In the genomic region with DNA sequence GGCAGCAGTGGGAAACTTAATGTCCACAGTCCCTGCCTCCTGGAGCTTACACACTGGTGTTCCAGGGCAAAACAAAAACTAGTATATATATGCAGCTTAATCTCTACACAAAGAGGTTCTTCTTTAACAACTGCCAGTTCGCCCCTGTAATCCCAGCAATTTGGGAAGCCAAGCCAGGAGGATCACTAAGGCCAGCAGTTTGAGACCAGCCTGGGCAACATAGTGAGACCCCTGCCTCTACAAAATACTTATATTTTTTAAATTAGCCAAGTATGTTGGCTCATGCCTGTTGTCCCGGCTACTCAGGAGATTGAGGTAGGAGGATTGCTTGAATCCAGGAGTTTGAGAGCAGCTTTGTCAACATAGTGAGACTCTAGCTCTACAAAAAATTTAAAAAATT, we compare ENCODE assay signal across 23 cellular contexts. TPM values are rescaled to one million over a fixed set of nuclear protein-coding genes. Genes with fewer than 3 reads are reported as not detected.
DNase-seq lines count a peak whose midpoint lies in the region; ATAC-seq, FAIRE-seq and TF ChIP-seq lines count a peak whose summit lies in the region.
"Had no signal": no experiment of that assay in that cellular context is flagged by ENCODE, and none has a peak within 500 bp of the region (broad histone marks: within the 10 kb centered on the region; RNA-seq: fewer than 3 reads in every experiment).

No MANE protein-coding gene starts in this region.

- no peak for DNase-seq in HepG2 (ENCODE audit: low spot score)
- no peak for DNase-seq in right lobe of liver
- DNase-seq in K562 (ENCODE audit: extremely low read depth in 1 of 4, low spot score in 3 of 4): no peak
- no peak for DNase-seq in hepatocyte (ENCODE audit: low spot score)
- DNase-seq in NCI-H526 (lab: John Stamatoyannopoulos, UW): no peak
- no peak for DNase-seq in GM19239 (ENCODE audit: insufficient read length, low spot score)
- no peak for DNase-seq in SK-N-SH
- DNase-seq: CD4-positive, CD25-positive, alpha-beta regulatory T cell; CD8-positive, alpha-beta T cell; DMS153; DND-41; GM23248; HFFc6 had no signal

- no TSS peak for BruUV-seq in HepG2 (replicated peaks; lab: Mats Ljungman, UMichigan)
- no TSS peak for BruUV-seq in K562 (replicated peaks; lab: Mats Ljungman, UMichigan)

- H3K9ac ChIP-seq in HepG2 (ENCODE audit: insufficient read depth, low read depth, low read length): no peak overlapping the region; the same call in 1 of the 2 replicates
- no peak overlapping the region for H3K9ac ChIP-seq in K562 (ENCODE audit: insufficient read depth in 1 of 2, low read depth in 2 of 2, low read length in 2 of 2)
- no peak overlapping the region for H3K9ac ChIP-seq in SK-N-SH
- H3K9ac ChIP-seq: BLaER1, GM23248 had no signal

- TF ChIP-seq POLR2A in HepG2 (IDR thresholded peaks at IDR 0.05; ENCODE audit: insufficient read depth in 1 of 2, low read depth in 2 of 2, low read length in 2 of 2): no peak
- no peak for TF ChIP-seq POLR2A in right lobe of liver (IDR thresholded peaks at IDR 0.05)
- TF ChIP-seq POLR2A in K562 (conservative IDR thresholded peaks at IDR 0.05): no peak

- CTCF ChIA-PET in HepG2 (lab: Yijun Ruan, JAX; ENCODE audit: low intra/inter-chr PET ratio, low total read pairs) (no interaction called here), K562 (lab: Yijun Ruan, JAX; ENCODE audit: low intra/inter-chr PET ratio) (no interaction called here), SK-N-SH (lab: Yijun Ruan, JAX) (interaction anchor here (0.8 to 2.2 kb wide), 3 partner anchors 17 to 95 kb away, joined by 3 to 11 read pairs (median 6); a partner anchor contains a TSS)

- intact Hi-C loops in HepG2 (cut with micrococcal nuclease; ENCODE audit: unreplicated experiment) (loop anchor here (2.0 kb wide), 1 partner anchor 76 kb away; no protein-coding TSS in a partner anchor), right lobe of liver (cut with DNase I) (no loop called here), K562 (cut with micrococcal nuclease) (no loop called here)

- POLR2A ChIA-PET in HepG2 (lab: Yijun Ruan, JAX) (interaction anchor here (3.4 kb wide), 1 partner anchor 14 kb away, joined by 13 read pairs; no protein-coding TSS in a partner anchor), K562 (lab: Yijun Ruan, JAX) (no interaction called here), SK-N-SH (lab: Yijun Ruan, JAX) (no interaction called here)

- FAIRE-seq in HepG2 (lab: Jason Lieb, UNC): no peak
- no peak for FAIRE-seq in K562 (lab: Jason Lieb, UNC)
- FAIRE-seq in GM19239 (lab: Jason Lieb, UNC): no peak
- FAIRE-seq: A204.1, G401.6, GM12892, H54 had no signal

- H3K79me2 ChIP-seq in HepG2 (ENCODE audit: insufficient read depth, low read length) (no peaks in the 10 kb centered on the region), K562 (ENCODE audit: control insufficient read depth, insufficient read depth, low read length) (no peaks in the 10 kb centered on the region), hepatocyte (no peaks in the 10 kb centered on the region), SK-N-SH (ENCODE audit: insufficient read depth) (no peaks in the 10 kb centered on the region)

- no peaks in the 10 kb centered on the region for H3K9me1 ChIP-seq in K562 (ENCODE audit: control insufficient read depth, insufficient read depth, low read length)

- in situ Hi-C loops in HepG2 (cut with HindIII; ENCODE audit: extremely low pct_ligation_motif_present, low pct_unique_long_range_greater_than_20kb): loop anchor here (10.0 kb wide), 2 partner anchors 388 to 468 kb away; no protein-coding TSS in a partner anchor
- in situ Hi-C loops in K562 (cut with MboI): no loop called here

- no peaks in the 10 kb centered on the region for H3F3A ChIP-seq in SK-N-SH (replicated peaks; ENCODE audit: insufficient read depth)

- H3K4me3 ChIP-seq in HepG2 (replicated peaks in 1 of 3; ENCODE audit: insufficient read depth in 1 of 3, low read depth in 2 of 3, low read length in 3 of 3) (no peak overlapping the region), right lobe of liver (no peak overlapping the region), K562 (no peak overlapping the region), hepatocyte (no peak overlapping the region), SK-N-SH (ENCODE audit: low read depth in 2 of 2, low read length in 1 of 2) (no peak overlapping the region)
- H3K4me3 ChIP-seq: BLaER1, GM23248, HAP-1 had no signal

- TF ChIP-seq EP300 in HepG2 (IDR thresholded peaks at IDR 0.05; ENCODE audit: low read depth in 2 of 2, low read length in 2 of 2) (no peak), HepG2 (CRISPR knock-in tag; IDR thresholded peaks at IDR 0.05; ENCODE audit: borderline replicate concordance) (no peak), K562 (IDR thresholded peaks at IDR 0.05; ENCODE audit: low read length) (no peak), SK-N-SH (IDR thresholded peaks at IDR 0.05; ENCODE audit: borderline replicate concordance in 1 of 2, low read depth in 1 of 2, low read length in 1 of 2) (no peak)

- H3K9me2 ChIP-seq in hepatocyte (replicated peaks; ENCODE audit: insufficient read depth) (no peaks in the 10 kb centered on the region), SK-N-SH (no peaks in the 10 kb centered on the region)

- H3K36me3 ChIP-seq in HepG2 (replicated peaks in 1 of 2; ENCODE audit: control insufficient read depth in 1 of 2, insufficient read depth in 2 of 2, low read length in 2 of 2) (no peaks in the 10 kb centered on the region), right lobe of liver (no peaks in the 10 kb centered on the region), K562 (ENCODE audit: control insufficient read depth, insufficient read depth, low read length) (no peaks in the 10 kb centered on the region), hepatocyte (replicated peaks; ENCODE audit: insufficient read depth, low read depth) (no peaks in the 10 kb centered on the region), SK-N-SH (replicated peaks in 1 of 2; ENCODE audit: control insufficient read depth in 1 of 2, insufficient read depth in 2 of 2, low read length in 1 of 2) (no peaks in the 10 kb centered on the region)
- H3K36me3 ChIP-seq: BLaER1, HAP-1 had no signal

- H3K4me1 ChIP-seq in HepG2 (ENCODE audit: insufficient read depth, low read length) (peaks cover 68% of the 10 kb centered on the region), right lobe of liver (no peaks in the 10 kb centered on the region), K562 (replicated peaks in 1 of 2; ENCODE audit: control insufficient read depth in 2 of 2, insufficient read depth in 2 of 2, low read length in 2 of 2) (peaks cover 0 to 12% of the 10 kb centered on the region in 2 experiments; a peak in 3 of 5 replicates), hepatocyte (ENCODE audit: insufficient read depth) (peaks cover 41% of the 10 kb centered on the region), SK-N-SH (ENCODE audit: control insufficient read depth in 1 of 2, insufficient read depth in 2 of 2, low read depth in 1 of 2, low read length in 1 of 2) (no peaks in the 10 kb centered on the region)
- H3K4me1 ChIP-seq: BLaER1, HAP-1 had no signal

- H3K4me2 ChIP-seq in HepG2 (ENCODE audit: low read depth, low read length) (no peak overlapping the region), K562 (ENCODE audit: insufficient read depth, low read length) (no peak overlapping the region), hepatocyte (peak overlapping the region; percentile 14), SK-N-SH (no peak overlapping the region)
- H3K4me2 ChIP-seq: BLaER1 had no signal

- ATAC-seq in HepG2 (no peak), right lobe of liver (no peak), K562 (no peak), HG02852 (IDR thresholded peaks at IDR 0.05; ENCODE audit: unreplicated experiment) (no peak)
- ATAC-seq: CD8-positive, alpha-beta T cell had no signal

- H2AFZ ChIP-seq in HepG2 (ENCODE audit: low read length) (no peak overlapping the region), K562 (ENCODE audit: low read depth, low read length) (0 out of 2 replicates have a peak overlapping the region, but pooled peaks have one; percentile 68), hepatocyte (no peak overlapping the region), SK-N-SH (ENCODE audit: low read depth) (no peak overlapping the region)
- H2AFZ ChIP-seq: GM23248 had no signal

- WGBS in HepG2 (ENCODE audit: low lambda C conversion rate): 50% methylated on average over 2 of the region's 2 CpGs
- 64% methylated on average over 2 of the region's 2 CpGs for WGBS in right lobe of liver (ENCODE audit: insufficient coverage, low coverage, low lambda C conversion rate, missing lambda C conversion rate)
- WGBS in K562 (ENCODE audit: insufficient coverage, low coverage, missing lambda C conversion rate): 53% methylated on average over 2 of the region's 2 CpGs
- WGBS in hepatocyte (ENCODE audit: low lambda C conversion rate, missing lambda C conversion rate): 41% methylated on average over 2 of the region's 2 CpGs
- WGBS in SK-N-SH (ENCODE audit: low lambda C conversion rate): 35% methylated on average over 2 of the region's 2 CpGs

- H3K9me3 ChIP-seq in HepG2 (ENCODE audit: low read length) (no peaks in the 10 kb centered on the region), right lobe of liver (no peaks in the 10 kb centered on the region), K562 (replicated peaks; ENCODE audit: control insufficient read depth, insufficient read depth, low read depth, low read length) (no peaks in the 10 kb centered on the region), hepatocyte (ENCODE audit: low read depth) (no peaks in the 10 kb centered on the region), SK-N-SH (no peaks in the 10 kb centered on the region)
- H3K9me3 ChIP-seq: BLaER1, Caco-2, HAP-1 had no signal

- no peak for TF ChIP-seq RAD21 in HepG2 (CRISPR knock-in tag; IDR thresholded peaks at IDR 0.05)
- no peak for TF ChIP-seq RAD21 in K562 (CRISPR knock-in tag; conservative IDR thresholded peaks at IDR 0.05 in 1 of 2, IDR thresholded peaks at IDR 0.05 in 1 of 2)
- TF ChIP-seq RAD21 in SK-N-SH (IDR thresholded peaks at IDR 0.05; ENCODE audit: low read length): no peak

- H3K27ac ChIP-seq in HepG2 (ENCODE audit: extremely low read length, insufficient read depth, low read length) (no peak overlapping the region), right lobe of liver (no peak overlapping the region), K562 (ENCODE audit: extremely low read depth, low read depth, low read length) (no peak overlapping the region), hepatocyte (peak overlapping the region; percentile 53), SK-N-SH (ENCODE audit: low read depth in 2 of 2, low read length in 1 of 2) (no peak overlapping the region)
- H3K27ac ChIP-seq: 22Rv1, BLaER1, C4-2B, GM23248 had no signal

- no peaks in the 10 kb centered on the region for H3K27me3 ChIP-seq in HepG2 (ENCODE audit: control insufficient read depth in 1 of 2, insufficient read depth in 2 of 2, low read length in 2 of 2)
- no peaks in the 10 kb centered on the region for H3K27me3 ChIP-seq in right lobe of liver
- no peaks in the 10 kb centered on the region for H3K27me3 ChIP-seq in K562 (ENCODE audit: control insufficient read depth in 2 of 2, insufficient read depth in 2 of 2, low read length in 2 of 2)
- H3K27me3 ChIP-seq in hepatocyte: no peaks in the 10 kb centered on the region
- H3K27me3 ChIP-seq in SK-N-SH (ENCODE audit: insufficient read depth): no peaks in the 10 kb centered on the region
- H3K27me3 ChIP-seq: BLaER1 had no signal

- H4K20me1 ChIP-seq in HepG2 (ENCODE audit: insufficient read depth, low read length) (no peaks in the 10 kb centered on the region), K562 (replicated peaks; ENCODE audit: control insufficient read depth, insufficient read depth, low read length) (no peaks in the 10 kb centered on the region), hepatocyte (ENCODE audit: insufficient read depth, poor library complexity, severe bottlenecking) (no peaks in the 10 kb centered on the region), SK-N-SH (ENCODE audit: insufficient read depth) (no peaks in the 10 kb centered on the region)
- H4K20me1 ChIP-seq: BLaER1 had no signal

- TF ChIP-seq CTCF in HepG2 (CRISPR knock-in tag; IDR thresholded peaks at IDR 0.05) (no peak), right lobe of liver (IDR thresholded peaks at IDR 0.05) (no peak), K562 (IDR thresholded peaks at IDR 0.05 in 2 of 3, conservative IDR thresholded peaks at IDR 0.05 in 1 of 3; ENCODE audit: insufficient read depth in 2 of 3, low read depth in 1 of 3, low read length in 3 of 3) (no peak), hepatocyte (IDR thresholded peaks at IDR 0.05; ENCODE audit: poor library complexity) (no peak), SK-N-SH (IDR thresholded peaks at IDR 0.05) (no peak)

RNA-seq across cellular contexts. Expression of a gene that starts 17.2 kb away (rescaled TPM):
- total RNA-seq in HepG2 (2016; rRNA removed; fragmentation: Illumina TruSeq; extraction: Trizol): 155 and 168 TPM in 2 replicates
- 227 and 244 TPM in 2 replicates for total RNA-seq in HepG2 (2016; cell fraction: cytosol; rRNA removed; fragmentation: Illumina TruSeq; extraction: Trizol; ENCODE audit: low read depth)
- total RNA-seq in HepG2 (2016; cell fraction: insoluble cytoplasmic fraction; rRNA removed; fragmentation: Illumina TruSeq; extraction: Trizol): 149 and 168 TPM in 2 replicates
- total RNA-seq in HepG2 (2016; cell fraction: membrane; rRNA removed; fragmentation: Illumina TruSeq; extraction: Trizol): 283 and 312 TPM in 2 replicates
- total RNA-seq in HepG2 (2016; cell fraction: nucleus; rRNA removed; fragmentation: Illumina TruSeq; extraction: Trizol): 149 and 177 TPM in 2 replicates
- polyA plus RNA-seq in HepG2 (2011; rRNA removed): 390 and 395 TPM in 2 replicates
- 327 and 388 TPM in 2 replicates for polyA plus RNA-seq in HepG2 (2011; cell fraction: cytosol; rRNA removed)
- 350 and 369 TPM in 2 replicates for polyA plus RNA-seq in HepG2 (2011; cell fraction: nucleus; rRNA removed)
- 315 and 342 TPM in 2 replicates for polyA plus RNA-seq in HepG2 (2012)
- 321 and 361 TPM in 2 replicates for polyA plus RNA-seq in HepG2 (2016; cell fraction: cytosol; fragmentation: Illumina TruSeq; extraction: Trizol; ENCODE audit: low read depth)
- polyA plus RNA-seq in HepG2 (2016; cell fraction: insoluble cytoplasmic fraction; fragmentation: Illumina TruSeq; extraction: Trizol; ENCODE audit: low read depth): 177 and 180 TPM in 2 replicates
- polyA plus RNA-seq in HepG2 (2016; cell fraction: membrane; fragmentation: Illumina TruSeq; extraction: Trizol; ENCODE audit: low read depth): 294 and 314 TPM in 2 replicates
- polyA plus RNA-seq in HepG2 (2016; cell fraction: nucleus; fragmentation: Illumina TruSeq; extraction: Trizol; ENCODE audit: insufficient read depth, low read depth): 244 and 256 TPM in 2 replicates
- 51.4 and 283 TPM in 2 replicates for polyA minus RNA-seq in HepG2 (2011; rRNA and poly(A)+ RNA removed; ENCODE audit: low replicate concordance)
- 167 and 173 TPM in 2 replicates for polyA minus RNA-seq in HepG2 (2011; cell fraction: cytosol; rRNA and poly(A)+ RNA removed)
- 477 and 524 TPM in 2 replicates for polyA minus RNA-seq in HepG2 (2011; cell fraction: nucleus; rRNA and poly(A)+ RNA removed)
- 10 to 100 TPM; 21.5 to 41.0 (median 33.2) TPM for total RNA-seq in right lobe of liver
- 85.7 and 138 TPM in 2 replicates for total RNA-seq in K562 (2011; cell fraction: chromatin; rRNA removed; ENCODE audit: low replicate concordance)
- 40.2 and 48.4 TPM in 2 replicates for total RNA-seq in K562 (2011; cell fraction: nucleolus; rRNA removed)
- total RNA-seq in K562 (2011; cell fraction: nucleoplasm; rRNA removed): 71.6 and 95.8 TPM in 2 replicates
- total RNA-seq in K562 (2014; rRNA removed): 17.3 and 21.3 TPM in 2 replicates
- total RNA-seq in K562 (2014; rRNA removed; fragmentation: Illumina TruSeq; extraction: Trizol): 16.3 and 21.7 TPM in 2 replicates
- 14.4 and 16.5 TPM in 2 replicates for total RNA-seq in K562 (2015; rRNA removed; fragmentation: Illumina TruSeq; extraction: Trizol)
- 32.7 and 33.4 TPM in 2 replicates for total RNA-seq in K562 (2021)
- 11.5 and 19.9 TPM in 2 replicates for polyA plus RNA-seq in K562 (2011; rRNA removed)
- 10.1 and 20.6 TPM in 2 replicates for polyA plus RNA-seq in K562 (2011; cell fraction: cytosol; rRNA removed)
- polyA plus RNA-seq in K562 (2011; cell fraction: nucleus; rRNA removed): 23.6 and 40.4 TPM in 2 replicates
- 17.9 and 22.9 TPM in 2 replicates for polyA plus RNA-seq in K562 (2012)
- polyA plus RNA-seq in K562 (2014; fragmentation: Illumina TruSeq; extraction: Trizol): 23.9 and 27.0 TPM in 2 replicates
- 10 to 100 TPM in 1 of 2 experiments, 1 to 10 TPM in 1; 8.1 to 11.1 TPM for polyA plus RNA-seq in K562 (2014; fragmentation: Nextera tagmentation; extraction: Ambion mirVana)
- polyA plus RNA-seq in K562 (2014; rRNA removed): 22.5 and 25.2 TPM in 2 replicates
- polyA minus RNA-seq in K562 (2011; rRNA and poly(A)+ RNA removed): 31.3 and 33.1 TPM in 2 replicates
- 15.2 and 15.9 TPM in 2 replicates for polyA minus RNA-seq in K562 (2011; cell fraction: cytosol; rRNA and poly(A)+ RNA removed)
- 30.0 and 35.5 TPM in 2 replicates for polyA minus RNA-seq in K562 (2011; cell fraction: nucleus; rRNA and poly(A)+ RNA removed)
- 139 and 140 TPM in 2 replicates for total RNA-seq in hepatocyte
- polyA plus RNA-seq in hepatocyte: 104 and 122 TPM in 2 replicates
- polyA plus RNA-seq in SK-N-SH (2012; rRNA removed): 11.0 and 13.2 TPM in 2 replicates
- 9.0 and 10.9 TPM in 2 replicates for polyA plus RNA-seq in SK-N-SH (2012; cell fraction: cytosol; rRNA removed)
- 22.0 and 24.4 TPM in 2 replicates for polyA plus RNA-seq in SK-N-SH (2012; cell fraction: nucleus; rRNA removed)
